Comparison of ENCODE assay signal across 8 cellular contexts in genomic region chr9:113581865-113582697, GRCh38.
DNase-seq lines count a peak whose midpoint lies in the region; ATAC-seq and TF ChIP-seq lines count a peak whose summit lies in the region.

No MANE protein-coding gene starts in this region.

- H3K4me1 ChIP-seq in Panc1 (ENCODE audit: control insufficient read depth, insufficient read depth, low read length) (peaks cover 16% of the 10 kb centered on the region), left ventricle myocardium inferior (peaks cover 95% of the 10 kb centered on the region)

- H3K27me3 ChIP-seq in Panc1 (ENCODE audit: control insufficient read depth, insufficient read depth, low read length) = no peaks in the 10 kb centered on the region
- H3K27me3 ChIP-seq in left ventricle myocardium inferior (ENCODE audit: low read depth) = no peaks in the 10 kb centered on the region

- H3K27me3 Mint-ChIP-seq in activated naive CD4-positive, alpha-beta T cell treated with anti-CD3 and anti-CD28 coated beads, Interleukin-2, amount 10 ng/mL, durations not matched to agents 7 days and 5 days = no peaks in the 10 kb centered on the region

- CTCF ChIA-PET in Panc1 (lab: Charles Lee) = interaction anchor here (1.0 kb wide), 1 partner anchor 76 kb away, joined by 3 read pairs; no protein-coding TSS in a partner anchor
- CTCF ChIA-PET in activated naive CD4-positive, alpha-beta T cell treated with anti-CD3 and anti-CD28 coated beads, Interleukin-2, amount 10 ng/mL, durations not matched to agents 7 days and 5 days (lab: Charles Lee) = interaction anchor here (0.6 to 16.3 kb wide), 24 partner anchors 7 to 310 kb away, joined by 3 to 429 read pairs (median 4); partner anchors contain the start of genes ALAD, C9orf43, CDC26 and POLE3

- H3K4me1 Mint-ChIP-seq in activated naive CD4-positive, alpha-beta T cell treated with anti-CD3 and anti-CD28 coated beads, Interleukin-2, amount 10 ng/mL, durations not matched to agents 7 days and 5 days = peaks cover 94% of the 10 kb centered on the region

- peak; percentile 18 for TF ChIP-seq POLR2A in GM18505 (IDR thresholded peaks at IDR 0.05; ENCODE audit: borderline replicate concordance, extremely low read depth, insufficient read depth, insufficient read length)

- H3K36me3 ChIP-seq in Panc1 (ENCODE audit: control insufficient read depth, insufficient read depth, low read length) (no peaks in the 10 kb centered on the region), left ventricle myocardium inferior (peaks cover 32% of the 10 kb centered on the region)

- no TSS peak for BruUV-seq in Panc1 (replicated peaks; lab: Mats Ljungman, UMichigan)

- no peak for TF ChIP-seq CTCF in Panc1 (IDR thresholded peaks at IDR 0.05)
- peak; percentile 55 for TF ChIP-seq CTCF in left ventricle myocardium inferior (IDR thresholded peaks at IDR 0.05; ENCODE audit: borderline replicate concordance)

- no peaks in the 10 kb centered on the region for H3K9me3 ChIP-seq in Panc1 (ENCODE audit: control insufficient read depth, insufficient read depth, low read depth, low read length)
- no peaks in the 10 kb centered on the region for H3K9me3 ChIP-seq in left ventricle myocardium inferior (replicated peaks)

- DNase-seq in Panc1 (ENCODE audit: low read depth, low spot score) (no peak), left ventricle myocardium inferior (peak; percentile 75), DMS53 treated with DMSO at 0.1 percent for 48 hours (lab: John Stamatoyannopoulos, UW; ENCODE audit: unreplicated experiment) (no peak), NCI-H1048 (lab: John Stamatoyannopoulos, UW) (no peak)
- peak; percentile 94 for DNase-seq in activated naive CD4-positive, alpha-beta T cell treated with anti-CD3 and anti-CD28 coated beads, Interleukin-2, amount 10 ng/mL, durations not matched to agents 7 days and 5 days
- peak; percentile 57 for DNase-seq in stimulated activated CD4-positive, alpha-beta T cell treated with anti-CD3 and anti-CD28 coated beads, Interleukin-12 subunit alpha, Interleukin-12 subunit beta, amount 100 ng/mL, for 4 hours

- H3K4me3 ChIP-seq in Panc1 (ENCODE audit: low read depth in 2 of 2, low read length in 2 of 2) = 0 out of 4 replicates have a peak overlapping the region, but pooled peaks of 1 of the 2 experiments have one; percentile 14
- H3K4me3 ChIP-seq in left ventricle myocardium inferior = peak overlapping the region; percentile 42

- POLR2A ChIA-PET in Panc1 (lab: Charles Lee) = no interaction called here

- ATAC-seq in GM18505 (IDR thresholded peaks at IDR 0.05; ENCODE audit: unreplicated experiment) (peak; percentile 82), HG02759 (IDR thresholded peaks at IDR 0.05; ENCODE audit: unreplicated experiment) (peak; percentile 82), Panc1 (peak; percentile 74)

- H3K27ac ChIP-seq in Panc1 (ENCODE audit: low read length) (no peak overlapping the region), left ventricle myocardium inferior (replicated peaks) (peak overlapping the region; percentile 94)

- peaks cover 36% of the 10 kb centered on the region for H3K36me3 Mint-ChIP-seq in activated naive CD4-positive, alpha-beta T cell treated with anti-CD3 and anti-CD28 coated beads, Interleukin-2, amount 10 ng/mL, durations not matched to agents 7 days and 5 days

- peak overlapping the region; percentile 85 for H3K4me3 Mint-ChIP-seq in activated naive CD4-positive, alpha-beta T cell treated with anti-CD3 and anti-CD28 coated beads, Interleukin-2, amount 10 ng/mL, durations not matched to agents 7 days and 5 days

- in situ Hi-C loops in Panc1 (cut with HindIII; ENCODE audit: low pct_unique_long_range_greater_than_20kb, low sequenced_read_pairs) = no loop called here

- H3K9me3 Mint-ChIP-seq in activated naive CD4-positive, alpha-beta T cell treated with anti-CD3 and anti-CD28 coated beads, Interleukin-2, amount 10 ng/mL, durations not matched to agents 7 days and 5 days = no peaks in the 10 kb centered on the region

- peak overlapping the region; percentile 96 for H3K27ac Mint-ChIP-seq in activated naive CD4-positive, alpha-beta T cell treated with anti-CD3 and anti-CD28 coated beads, Interleukin-2, amount 10 ng/mL, durations not matched to agents 7 days and 5 days

- intact Hi-C loops in Panc1 (cut with micrococcal nuclease; ENCODE audit: unreplicated experiment) (no loop called here), left ventricle myocardium inferior (cut with micrococcal nuclease) (no loop called here)

Comparison
In these comparisons a context has a peak if more than half of its experiments do, and no peak if none do; other contexts are left out.
1. DNase-seq: peak in activated naive CD4-positive, alpha-beta T cell treated with anti-CD3 and anti-CD28 coated beads, Interleukin-2, amount 10 ng/mL, durations not matched to agents 7 days and 5 days (single experiment), left ventricle myocardium inferior (single experiment) and stimulated activated CD4-positive, alpha-beta T cell treated with anti-CD3 and anti-CD28 coated beads, Interleukin-12 subunit alpha, Interleukin-12 subunit beta, amount 100 ng/mL, for 4 hours (single experiment); none in Panc1 (single experiment), DMS53 treated with DMSO at 0.1 percent for 48 hours (single experiment) and NCI-H1048 (single experiment).
2. Peak in every context shown above with its lines, with median percentiles within 50 percentile points of each other: ATAC-seq.